12 cellular contexts compared by ENCODE assay signal in genomic region chr4:147578057-147578476, GRCh38. TPM values are rescaled to one million over a fixed set of nuclear protein-coding genes. Genes with fewer than 3 reads are reported as not detected.
A peak's percentile ranks its signal among the peaks of the same experiment; 100 is the strongest.
DNase-seq lines count a peak whose midpoint lies in the region; ATAC-seq, FAIRE-seq and TF ChIP-seq lines count a peak whose summit lies in the region.
"Had no signal": no experiment of that assay in that cellular context is flagged by ENCODE, and none has a peak within 500 bp of the region (broad histone marks: within the 10 kb centered on the region; RNA-seq: fewer than 3 reads in every experiment).

No MANE protein-coding gene starts in this region.

- peaks cover 9% of the 10 kb centered on the region for H3K4me1 Mint-ChIP-seq in astrocyte (ENCODE audit: low read depth, unreplicated experiment)
- H3K4me1 Mint-ChIP-seq: CD4-positive, CD25-positive, alpha-beta regulatory T cell had no signal

- H3K4me1 ChIP-seq in astrocyte (ENCODE audit: insufficient read depth, low read length) (peaks cover 15% of the 10 kb centered on the region), BE2C (no peaks in the 10 kb centered on the region)

- H3K9me3 ChIP-seq in astrocyte (ENCODE audit: insufficient read depth, low read depth, low read length) (no peaks in the 10 kb centered on the region), BE2C (no peaks in the 10 kb centered on the region)

- no peaks in the 10 kb centered on the region for H4K20me1 ChIP-seq in astrocyte (ENCODE audit: insufficient read depth, low read length)

- H3K27ac ChIP-seq in astrocyte (ENCODE audit: low read depth, low read length): peak overlapping the region; percentile 60

- H3K9me3 Mint-ChIP-seq in astrocyte (ENCODE audit: unreplicated experiment): no peaks in the 10 kb centered on the region

- TF ChIP-seq CTCF in AG04449 (IDR thresholded peaks at IDR 0.05; ENCODE audit: insufficient read depth, low read length, missing control alignments) (no peak), astrocyte (IDR thresholded peaks at IDR 0.05; ENCODE audit: insufficient read depth, low read depth, low read length) (no peak), BE2C (IDR thresholded peaks at IDR 0.05; ENCODE audit: low read depth, low read length) (no peak)

- H3K4me3 Mint-ChIP-seq in astrocyte (ENCODE audit: unreplicated experiment): no peak overlapping the region
- H3K4me3 Mint-ChIP-seq: activated naive CD8-positive, alpha-beta T cell; CD4-positive, CD25-positive, alpha-beta regulatory T cell had no signal

- POLR2A ChIA-PET in AG04449 (lab: Yijun Ruan, JAX): no interaction called here

- H3K4me3 ChIP-seq in AG04449 (ENCODE audit: low read depth, low read length) (no peak overlapping the region), astrocyte (ENCODE audit: insufficient read depth, low read depth, low read length) (no peak overlapping the region), BE2C (ENCODE audit: low read depth, low read length) (no peak overlapping the region)

- peak; percentile 43 for FAIRE-seq in astrocyte (lab: Jason Lieb, UNC)

- peak overlapping the region; percentile 60 for H3K27ac Mint-ChIP-seq in astrocyte (ENCODE audit: unreplicated experiment)
- H3K27ac Mint-ChIP-seq: activated naive CD8-positive, alpha-beta T cell; CD4-positive, CD25-positive, alpha-beta regulatory T cell; progenitor cell of endocrine pancreas had no signal

- intact Hi-C loops in head of caudate nucleus (cut with DNase I): no loop called here

- peak; percentile 84 for DNase-seq in AG04449 (ENCODE audit: low read depth, low spot score)
- DNase-seq in astrocyte (ENCODE audit: low read depth): peak; percentile 96
- DNase-seq in islet precursor cell: peak; percentile 73
- no peak for DNase-seq in cerebellum (ENCODE audit: low spot score)
- no peak for DNase-seq in head of caudate nucleus
- DNase-seq in BE2C: no peak
- DNase-seq: activated CD4-positive, CD25-positive, alpha-beta regulatory T cell; CD4-positive, CD25-positive, alpha-beta regulatory T cell had no signal

- CTCF ChIA-PET in AG04449 (lab: Yijun Ruan, JAX): interaction anchor here (0.7 to 1.3 kb wide), 3 partner anchors 12 to 387 kb away, joined by 3 to 10 read pairs (median 3); no protein-coding TSS in a partner anchor

- H3K36me3 ChIP-seq in astrocyte (ENCODE audit: insufficient read depth, low read length): no peaks in the 10 kb centered on the region
- no peaks in the 10 kb centered on the region for H3K36me3 ChIP-seq in BE2C

- peak overlapping the region; percentile 35 for H3K9ac ChIP-seq in astrocyte (ENCODE audit: low read length)

- no peaks in the 10 kb centered on the region for H3K27me3 Mint-ChIP-seq in astrocyte (ENCODE audit: low read depth, unreplicated experiment)
- H3K27me3 Mint-ChIP-seq: progenitor cell of endocrine pancreas had no signal

- no peaks in the 10 kb centered on the region for H3K36me3 Mint-ChIP-seq in astrocyte (ENCODE audit: low read depth, unreplicated experiment)
- H3K36me3 Mint-ChIP-seq: activated naive CD8-positive, alpha-beta T cell; CD4-positive, CD25-positive, alpha-beta regulatory T cell had no signal

- H3K79me2 ChIP-seq in astrocyte (ENCODE audit: insufficient read depth, low read length): no peaks in the 10 kb centered on the region

- no peaks in the 10 kb centered on the region for H3K27me3 ChIP-seq in astrocyte (ENCODE audit: insufficient read depth, low read length)
- no peaks in the 10 kb centered on the region for H3K27me3 ChIP-seq in BE2C

- H3K4me2 ChIP-seq in astrocyte (ENCODE audit: low read length): peak overlapping the region; percentile 16

- peak overlapping the region; percentile 3 for H2AFZ ChIP-seq in astrocyte (ENCODE audit: low read depth, low read length)

- ATAC-seq in HG03432 (IDR thresholded peaks at IDR 0.05; ENCODE audit: unreplicated experiment) (peak; percentile 43), GM19455 (IDR thresholded peaks at IDR 0.05; ENCODE audit: unreplicated experiment) (no peak)

RNA-seq across cellular contexts. Expression of gene TMEM184C, which starts 39.1 kb away (rescaled TPM):
- total RNA-seq in astrocyte (40.8 and 42.3 TPM in 2 replicates), cerebellum (40.6 TPM)
- polyA plus RNA-seq in BE2C (2012; ENCODE audit: insufficient read depth, insufficient read length, low read depth): 30.4 TPM

Comparison
In these comparisons a context has a peak if more than half of its experiments do, and no peak if none do; other contexts are left out.
1. DNase-seq: peak in AG04449 (single experiment), astrocyte (single experiment) and islet precursor cell (single experiment); none in cerebellum (single experiment), head of caudate nucleus (0 of 42) and BE2C (single experiment).